9 cellular contexts compared by ENCODE assay signal in genomic region chr10:84715911-84716310, GRCh38.
DNase-seq lines count a peak whose midpoint lies in the region; ATAC-seq, FAIRE-seq and TF ChIP-seq lines count a peak whose summit lies in the region.
"Had no signal": no experiment of that assay in that cellular context is flagged by ENCODE, and none has a peak within 500 bp of the region (broad histone marks: within the 10 kb centered on the region; RNA-seq: fewer than 3 reads in every experiment).

No MANE protein-coding gene starts in this region.

- in situ Hi-C loops in HepG2 (cut with HindIII; ENCODE audit: extremely low pct_ligation_motif_present, low pct_unique_long_range_greater_than_20kb), result no loop called here

- no peak for TF ChIP-seq RAD21 in HepG2 (CRISPR knock-in tag; IDR thresholded peaks at IDR 0.05)

- H3K4me3 ChIP-seq in WI38 (ENCODE audit: low read depth, low read length), result no peak overlapping the region
- no peak overlapping the region for H3K4me3 ChIP-seq in HepG2 (replicated peaks in 1 of 3; ENCODE audit: insufficient read depth in 1 of 3, low read depth in 2 of 3, low read length in 3 of 3)
- H3K4me3 ChIP-seq in effector memory CD4-positive, alpha-beta T cell (ENCODE audit: insufficient read depth, low read depth, low read length, poor library complexity, severe bottlenecking), result no peak overlapping the region
- no peak overlapping the region for H3K4me3 ChIP-seq in sigmoid colon

- H3K4me1 ChIP-seq in HepG2 (ENCODE audit: insufficient read depth, low read length) (no peaks in the 10 kb centered on the region), sigmoid colon (no peaks in the 10 kb centered on the region)
- no peaks in the 10 kb centered on the region for H3K4me1 ChIP-seq in effector memory CD4-positive, alpha-beta T cell (ENCODE audit: control insufficient read depth, insufficient read depth, low read length, poor library complexity, severe bottlenecking)

- no peak overlapping the region for H2AFZ ChIP-seq in HepG2 (ENCODE audit: low read length)

- ATAC-seq in GM19351 (IDR thresholded peaks at IDR 0.05; ENCODE audit: unreplicated experiment) (peak; percentile 83), HepG2 (peak; percentile 94)

- intact Hi-C loops in HepG2 (cut with micrococcal nuclease; ENCODE audit: unreplicated experiment), result loop anchor here (1.0 kb wide), 2 partner anchors 103 to 176 kb away; no protein-coding TSS in a partner anchor
- intact Hi-C loops in sigmoid colon (cut with DNase I), result no loop called here

- H3K27me3 ChIP-seq in HepG2 (ENCODE audit: control insufficient read depth in 1 of 2, insufficient read depth in 2 of 2, low read length in 2 of 2) (no peaks in the 10 kb centered on the region), sigmoid colon (no peaks in the 10 kb centered on the region)
- H3K27me3 ChIP-seq in effector memory CD4-positive, alpha-beta T cell (replicated peaks; ENCODE audit: control insufficient read depth, insufficient read depth, low read length, poor library complexity, severe bottlenecking), result no peaks in the 10 kb centered on the region

- TF ChIP-seq POLR2A in HepG2 (IDR thresholded peaks at IDR 0.05; ENCODE audit: insufficient read depth in 1 of 2, low read depth in 2 of 2, low read length in 2 of 2) (no peak), sigmoid colon (IDR thresholded peaks at IDR 0.05) (no peak)

- no peaks in the 10 kb centered on the region for H4K20me1 ChIP-seq in HepG2 (ENCODE audit: insufficient read depth, low read length)

- H3K36me3 ChIP-seq in HepG2 (replicated peaks in 1 of 2; ENCODE audit: control insufficient read depth in 1 of 2, insufficient read depth in 2 of 2, low read length in 2 of 2) (no peaks in the 10 kb centered on the region), sigmoid colon (no peaks in the 10 kb centered on the region)
- H3K36me3 ChIP-seq in effector memory CD4-positive, alpha-beta T cell (ENCODE audit: control insufficient read depth, insufficient read depth, low read length), result no peaks in the 10 kb centered on the region

- POLR2A ChIA-PET in HepG2 (lab: Yijun Ruan, JAX), result no interaction called here

- no peaks in the 10 kb centered on the region for H3K79me2 ChIP-seq in HepG2 (ENCODE audit: insufficient read depth, low read length)

- TF ChIP-seq EP300 in HepG2 (IDR thresholded peaks at IDR 0.05; ENCODE audit: low read depth in 2 of 2, low read length in 2 of 2) (no peak), HepG2 (CRISPR knock-in tag; IDR thresholded peaks at IDR 0.05; ENCODE audit: borderline replicate concordance) (no peak), sigmoid colon (IDR thresholded peaks at IDR 0.05) (no peak)

- TF ChIP-seq CTCF in WI38 (IDR thresholded peaks at IDR 0.05; ENCODE audit: low read depth, low read length) (peak; percentile 24; the same call in 1 of the 2 replicates), HepG2 (CRISPR knock-in tag; IDR thresholded peaks at IDR 0.05) (peak; percentile 70), sigmoid colon (IDR thresholded peaks at IDR 0.05) (no peak)

- DNase-seq in ELR (ENCODE audit: low read depth) (peak; percentile 34), HPDE6-E6E7 (ENCODE audit: extremely low spot score) (peak; percentile 31), HepG2 (ENCODE audit: low spot score) (peak; percentile 41), sigmoid colon (no peak), activated gamma-delta T cell treated with Interleukin-2 at 50 U/mL for 16 hours (no peak)
- DNase-seq in effector memory CD4-positive, alpha-beta T cell, result no peak
- DNase-seq: activated B cell treated with CpG ODN at 0.5 μM for 24 hours had no signal

- H3K27ac ChIP-seq in HepG2 (ENCODE audit: extremely low read length, insufficient read depth, low read length) (no peak overlapping the region), sigmoid colon (no peak overlapping the region)
- H3K27ac ChIP-seq in effector memory CD4-positive, alpha-beta T cell (ENCODE audit: insufficient read depth, low read length, poor library complexity, severe bottlenecking), result no peak overlapping the region

- H3K4me2 ChIP-seq in HepG2 (ENCODE audit: low read depth, low read length), result no peak overlapping the region

- 5% methylated on average over 2 of the region's 2 CpGs for WGBS in HepG2 (ENCODE audit: low lambda C conversion rate)
- 34 to 41% methylated on average over 2 of the region's 2 CpGs for WGBS in sigmoid colon, 2 donors

- H3K9me3 ChIP-seq in HepG2 (ENCODE audit: low read length) (no peaks in the 10 kb centered on the region), sigmoid colon (no peaks in the 10 kb centered on the region)
- no peaks in the 10 kb centered on the region for H3K9me3 ChIP-seq in effector memory CD4-positive, alpha-beta T cell (ENCODE audit: control insufficient read depth, low read length)

- no peak overlapping the region for H3K9ac ChIP-seq in HepG2 (ENCODE audit: insufficient read depth, low read depth, low read length)

- BruUV-seq in HepG2 (replicated peaks; lab: Mats Ljungman, UMichigan), result no TSS peak

- CTCF ChIA-PET in HepG2 (lab: Yijun Ruan, JAX; ENCODE audit: low intra/inter-chr PET ratio, low total read pairs), result interaction anchor here (0.7 kb wide), 2 partner anchors 103 to 452 kb away, joined by 3 read pairs; no protein-coding TSS in a partner anchor

- FAIRE-seq in HepG2 (lab: Jason Lieb, UNC), result no peak

TF ChIP-seq in HepG2, 621 proteins besides CTCF, POLR2A, EP300 and RAD21:
- TF ChIP-seq E2F1 (CRISPR knock-in tag; IDR thresholded peaks at IDR 0.05) (no peak), FOXA1 (IDR thresholded peaks at IDR 0.05) (no peak), FOXA1 (CRISPR knock-in tag; IDR thresholded peaks at IDR 0.05) (peak; percentile 55), SMC3 (IDR thresholded peaks at IDR 0.05; ENCODE audit: low read length) (peak; percentile 47; the same call in 1 of the 2 replicates), STAG1 (CRISPR knock-in tag; IDR thresholded peaks at IDR 0.05) (peak; percentile 35; the same call in 1 of the 2 replicates)

Comparison
In these comparisons a context has a peak if more than half of its experiments do, and no peak if none do; other contexts are left out.
1. DNase-seq: peak in ELR (single experiment), HPDE6-E6E7 (single experiment) and HepG2 (single experiment); none in effector memory CD4-positive, alpha-beta T cell (0 of 3), sigmoid colon (single experiment) and activated gamma-delta T cell treated with Interleukin-2 at 50 U/mL for 16 hours (single experiment).
2. CTCF ChIP-seq: peak in WI38 (single experiment) and HepG2 (single experiment); none in sigmoid colon (0 of 4).